Comparison of ENCODE assay signal across 17 cellular contexts in genomic region chr7:68544851-68545250, GRCh38.
DNase-seq lines count a peak whose midpoint lies in the region; ATAC-seq, FAIRE-seq and TF ChIP-seq lines count a peak whose summit lies in the region.
"Had no signal": no experiment of that assay in that cellular context is flagged by ENCODE, and none has a peak within 500 bp of the region (broad histone marks: within the 10 kb centered on the region; RNA-seq: fewer than 3 reads in every experiment).

No MANE protein-coding gene starts in this region.

- CTCF ChIA-PET in RWPE1 (lab: Yijun Ruan, JAX) = no interaction called here

- no peak for ATAC-seq in GM18502 (IDR thresholded peaks at IDR 0.05; ENCODE audit: poor library complexity, unreplicated experiment)

- no peak for TF ChIP-seq CTCF in D721Med (IDR thresholded peaks at IDR 0.05; ENCODE audit: insufficient read depth, missing control alignments)
- TF ChIP-seq CTCF in RWPE1 (conservative IDR thresholded peaks at IDR 0.05; ENCODE audit: low read depth) = no peak

- H3K27ac ChIP-seq in RWPE1 = no peak overlapping the region
- H3K27ac ChIP-seq: GM23248 had no signal

- no peak for DNase-seq in D721Med (ENCODE audit: insufficient read length, low spot score)
- DNase-seq in NCI-H524 treated with DMSO at 0.1 percent for 48 hours (lab: John Stamatoyannopoulos, UW) = peak; percentile 80
- peak; percentile 97 for DNase-seq in SK-N-DZ (ENCODE audit: low spot score)
- DNase-seq in RWPE1 (ENCODE audit: low spot score) = no peak
- DNase-seq in activated CD4-positive, alpha-beta T cell treated with anti-CD3 and anti-CD28 coated beads, Interleukin-2, amount 50 U/mL, for 4 hours = no peak
- DNase-seq: C1 segment of cervical spinal cord; Caco-2; CD4-positive, alpha-beta memory T cell; DMS53; DMS79 treated with DMSO at 0.1 percent for 48 hours; GF-D8; GM23248; H7; HCEC 1CT had no signal

- POLR2A ChIA-PET in RWPE1 (lab: Yijun Ruan, JAX; ENCODE audit: low non-redundant PET) = no interaction called here

- FAIRE-seq in D721Med (lab: Jason Lieb, UNC) = peak; percentile 78
- FAIRE-seq: GM12891, H1 had no signal

Comparison
In these comparisons a context has a peak if more than half of its experiments do, and no peak if none do; other contexts are left out.
1. DNase-seq: peak in NCI-H524 treated with DMSO at 0.1 percent for 48 hours (single experiment) and SK-N-DZ (single experiment); none in D721Med (single experiment), RWPE1 (single experiment) and activated CD4-positive, alpha-beta T cell treated with anti-CD3 and anti-CD28 coated beads, Interleukin-2, amount 50 U/mL, for 4 hours (0 of 2).